Comparison of ENCODE assay signal across 11 cellular contexts in genomic region chr9:127762111-127762676, GRCh38. TPM values are rescaled to one million over a fixed set of nuclear protein-coding genes. Genes with fewer than 3 reads are reported as not detected.
DNase-seq lines count a peak whose midpoint lies in the region; ATAC-seq and TF ChIP-seq lines count a peak whose summit lies in the region.
"Had no signal": no experiment of that assay in that cellular context is flagged by ENCODE, and none has a peak within 500 bp of the region (broad histone marks: within the 10 kb centered on the region; RNA-seq: fewer than 3 reads in every experiment).

No MANE protein-coding gene starts in this region.

- TF ChIP-seq EP300 in transverse colon (IDR thresholded peaks at IDR 0.05; ENCODE audit: low read depth), result no peak

- H3K4me3 ChIP-seq in duodenal mucosa (ENCODE audit: low read depth in 1 of 2, low read length in 2 of 2) (no peak overlapping the region), transverse colon (no peak overlapping the region)

- H3K36me3 Mint-ChIP-seq in activated T-cell treated with anti-CD3 and anti-CD28 coated beads, Interleukin-2, amount 50 U/mL, for 72 hours (ENCODE audit: insufficient read depth in 2 of 2), result peaks cover 12 to 26% of the 10 kb centered on the region in 2 donors
- peaks cover 76% of the 10 kb centered on the region for H3K36me3 Mint-ChIP-seq in activated CD4-positive, alpha-beta memory T cell treated with anti-CD3 and anti-CD28 coated beads, Interleukin-2, amount 10 ng/mL, durations not matched to agents 7 days and 5 days (ENCODE audit: low read depth)

- H3K27ac Mint-ChIP-seq in activated T-cell treated with anti-CD3 and anti-CD28 coated beads, Interleukin-2, amount 50 U/mL, for 72 hours, result peak overlapping the region; percentile 68
- no peak overlapping the region for H3K27ac Mint-ChIP-seq in activated CD4-positive, alpha-beta memory T cell treated with anti-CD3 and anti-CD28 coated beads, Interleukin-2, amount 10 ng/mL, durations not matched to agents 7 days and 5 days

- H3K9ac ChIP-seq in duodenal mucosa (ENCODE audit: low read depth in 1 of 2, low read length in 2 of 2), result no peak overlapping the region

- H3K27me3 ChIP-seq in duodenal mucosa (ENCODE audit: control insufficient read depth in 1 of 2, insufficient read depth in 2 of 2, low read length in 2 of 2) (peaks cover 0 to 4% of the 10 kb centered on the region in 2 donors), transverse colon (no peaks in the 10 kb centered on the region)

- H3K27ac ChIP-seq in duodenal mucosa (ENCODE audit: low read depth, low read length), result peak overlapping the region; percentile 50
- peak overlapping the region; percentile 26 to 51 (median 38) for H3K27ac ChIP-seq in transverse colon

- no peak for TF ChIP-seq CTCF in transverse colon (IDR thresholded peaks at IDR 0.05)

- no peaks in the 10 kb centered on the region for H3K9me3 Mint-ChIP-seq in activated T-cell treated with anti-CD3 and anti-CD28 coated beads, Interleukin-2, amount 50 U/mL, for 72 hours
- no peaks in the 10 kb centered on the region for H3K9me3 Mint-ChIP-seq in activated CD4-positive, alpha-beta memory T cell treated with anti-CD3 and anti-CD28 coated beads, Interleukin-2, amount 10 ng/mL, durations not matched to agents 7 days and 5 days
- H3K9me3 Mint-ChIP-seq: memory B cell had no signal

- peaks cover 43% of the 10 kb centered on the region for H3K4me1 Mint-ChIP-seq in activated T-cell treated with anti-CD3 and anti-CD28 coated beads, Interleukin-2, amount 50 U/mL, for 72 hours (ENCODE audit: low read depth)
- H3K4me1 Mint-ChIP-seq in activated CD4-positive, alpha-beta memory T cell treated with anti-CD3 and anti-CD28 coated beads, Interleukin-2, amount 10 ng/mL, durations not matched to agents 7 days and 5 days, result peaks cover 40% of the 10 kb centered on the region

- no peaks in the 10 kb centered on the region for H3K27me3 Mint-ChIP-seq in activated T-cell treated with anti-CD3 and anti-CD28 coated beads, Interleukin-2, amount 50 U/mL, for 72 hours (ENCODE audit: low read depth)
- H3K27me3 Mint-ChIP-seq in activated CD4-positive, alpha-beta memory T cell treated with anti-CD3 and anti-CD28 coated beads, Interleukin-2, amount 10 ng/mL, durations not matched to agents 7 days and 5 days, result no peaks in the 10 kb centered on the region
- H3K27me3 Mint-ChIP-seq: memory B cell had no signal

- POLR2A ChIA-PET in activated CD4-positive, alpha-beta memory T cell treated with anti-CD3 and anti-CD28 coated beads, Interleukin-2, amount 10 ng/mL, durations not matched to agents 7 days and 5 days (lab: Charles Lee), result interaction anchor here (2.0 kb wide), 1 partner anchor 9 kb away, joined by 7 read pairs; no protein-coding TSS in a partner anchor

- intact Hi-C loops in transverse colon (cut with DNase I; ENCODE audit: low total_unique reads), result no loop called here

- H3K9me3 ChIP-seq in duodenal mucosa (ENCODE audit: control insufficient read depth in 1 of 2, low read length in 2 of 2), result no peaks in the 10 kb centered on the region
- no peaks in the 10 kb centered on the region for H3K9me3 ChIP-seq in transverse colon

- no peak overlapping the region for H3K4me3 Mint-ChIP-seq in activated T-cell treated with anti-CD3 and anti-CD28 coated beads, Interleukin-2, amount 50 U/mL, for 72 hours
- H3K4me3 Mint-ChIP-seq in activated CD4-positive, alpha-beta memory T cell treated with anti-CD3 and anti-CD28 coated beads, Interleukin-2, amount 10 ng/mL, durations not matched to agents 7 days and 5 days, result no peak overlapping the region
- H3K4me3 Mint-ChIP-seq: memory B cell had no signal

- 56% methylated on average over 16 of the region's 16 CpGs; no CpG with 5 or more reads in 1 of the 2 donors for WGBS in transverse colon (ENCODE audit: low coverage in 1 of 2), 2 donors

- ATAC-seq in activated T-cell treated with anti-CD3 and anti-CD28 coated beads, Interleukin-2, amount 50 U/mL, for 72 hours (replicated peaks in 1 of 2), result no peak

- no peaks in the 10 kb centered on the region for H3K36me3 ChIP-seq in duodenal mucosa (ENCODE audit: control insufficient read depth in 1 of 2, insufficient read depth in 2 of 2, low read length in 2 of 2)
- no peaks in the 10 kb centered on the region for H3K36me3 ChIP-seq in transverse colon

- H3K4me1 ChIP-seq in duodenal mucosa (ENCODE audit: control insufficient read depth in 1 of 2, insufficient read depth in 2 of 2, low read length in 2 of 2) (peaks cover 0 to 18% of the 10 kb centered on the region in 2 donors), transverse colon (peaks cover 0 to 5% (median 0%) of the 10 kb centered on the region in 4 donors)

- in situ Hi-C loops in transverse colon (cut with MboI; ENCODE audit: low pct_ligation_motif_present in 1 of 4, low pct_unique_long_range_greater_than_20kb in 1 of 4, low sequenced_read_pairs in 3 of 4), result no loop called here

- no peak for DNase-seq in activated T-cell treated with anti-CD3 and anti-CD28 coated beads, Interleukin-2, amount 50 U/mL, for 72 hours
- DNase-seq in activated T-cell treated with anti-CD3 and anti-CD28 coated beads for 4 hours (no peak), midbrain (lab: John Stamatoyannopoulos, UW) (peak; percentile 5), transverse colon (no peak), NCI-H187 (lab: John Stamatoyannopoulos, UW) (no peak), DMS153 treated with DMSO at 0.1 percent for 48 hours (lab: John Stamatoyannopoulos, UW; ENCODE audit: unreplicated experiment) (no peak)
- no peak for DNase-seq in activated CD4-positive, alpha-beta memory T cell treated with anti-CD3 and anti-CD28 coated beads, Interleukin-2, amount 10 ng/mL, durations not matched to agents 7 days and 5 days
- DNase-seq: NCI-H510A had no signal

- CTCF ChIA-PET in activated CD4-positive, alpha-beta memory T cell treated with anti-CD3 and anti-CD28 coated beads, Interleukin-2, amount 10 ng/mL, durations not matched to agents 7 days and 5 days (lab: Charles Lee), result interaction anchor here (1.1 to 1.5 kb wide), 2 partner anchors 27 to 28 kb away, joined by 3 to 5 read pairs; partner anchors contain the start of gene TOR2A

- TF ChIP-seq POLR2A in transverse colon (IDR thresholded peaks at IDR 0.05), result no peak

RNA-seq across cellular contexts. Expression of gene SH2D3C, which starts 16.3 kb away (rescaled TPM):
- 10 to 100 TPM; 59.5 to 65.8 TPM for total RNA-seq in activated T-cell treated with anti-CD3 and anti-CD28 coated beads, Interleukin-2, amount 50 U/mL, for 72 hours
- 10 to 100 TPM in 1 of 4 donors, 1 to 10 TPM in 3; 2.6 to 10.1 (median 3.9) TPM for total RNA-seq in transverse colon
- 10 to 100 TPM; 80.8 to 81.9 TPM for total RNA-seq in activated CD4-positive, alpha-beta memory T cell treated with anti-CD3 and anti-CD28 coated beads, Interleukin-2, amount 10 ng/mL, durations not matched to agents 7 days and 5 days
- total RNA-seq: epithelial cell of proximal tubule had no signal

RNA-seq across cellular contexts. Expression of gene CDK9, which starts 23.6 kb away (rescaled TPM):
- 100 to 1,000 TPM in 1 of 2 donors, 10 to 100 TPM in 1; 99.4 to 105 TPM for total RNA-seq in activated T-cell treated with anti-CD3 and anti-CD28 coated beads, Interleukin-2, amount 50 U/mL, for 72 hours
- 10 to 100 TPM; 32.6 to 78.9 (median 49.3) TPM for total RNA-seq in transverse colon
- total RNA-seq in activated CD4-positive, alpha-beta memory T cell treated with anti-CD3 and anti-CD28 coated beads, Interleukin-2, amount 10 ng/mL, durations not matched to agents 7 days and 5 days, result 100 to 1,000 TPM; 112 to 115 TPM

RNA-seq across cellular contexts. Expression of gene TOR2A, which starts 27.1 kb away (rescaled TPM):
- total RNA-seq in activated T-cell treated with anti-CD3 and anti-CD28 coated beads, Interleukin-2, amount 50 U/mL, for 72 hours, result 10 to 100 TPM; 12.5 to 16.4 TPM
- 100 to 1,000 TPM in 1 of 4 donors, 10 to 100 TPM in 3; 31.4 to 126 (median 48.1) TPM for total RNA-seq in transverse colon
- total RNA-seq in activated CD4-positive, alpha-beta memory T cell treated with anti-CD3 and anti-CD28 coated beads, Interleukin-2, amount 10 ng/mL, durations not matched to agents 7 days and 5 days, result 10 to 100 TPM; 20.6 to 23.3 TPM

RNA-seq across cellular contexts. Expression of gene FPGS, which starts 40.5 kb away (rescaled TPM):
- 10 to 100 TPM; 53.4 to 57.6 TPM for total RNA-seq in activated T-cell treated with anti-CD3 and anti-CD28 coated beads, Interleukin-2, amount 50 U/mL, for 72 hours
- total RNA-seq in transverse colon, result 100 to 1,000 TPM in 1 of 4 donors, 10 to 100 TPM in 3; 31.4 to 144 (median 74.8) TPM
- 10 to 100 TPM; 65.6 to 65.8 TPM for total RNA-seq in activated CD4-positive, alpha-beta memory T cell treated with anti-CD3 and anti-CD28 coated beads, Interleukin-2, amount 10 ng/mL, durations not matched to agents 7 days and 5 days

RNA-seq across cellular contexts. Expression of gene TTC16, which starts 46.3 kb away (rescaled TPM):
- 1 to 10 TPM in 1 of 2 donors, under 1 TPM in 1; 0.55 to 5.3 TPM for total RNA-seq in activated T-cell treated with anti-CD3 and anti-CD28 coated beads, Interleukin-2, amount 50 U/mL, for 72 hours
- not detected for total RNA-seq in transverse colon
- total RNA-seq in activated CD4-positive, alpha-beta memory T cell treated with anti-CD3 and anti-CD28 coated beads, Interleukin-2, amount 10 ng/mL, durations not matched to agents 7 days and 5 days, result 1 to 10 TPM; 5.0 to 5.2 TPM
- total RNA-seq: epithelial cell of proximal tubule had no signal

Comparison
In these comparisons a context has a peak if more than half of its experiments do, and no peak if none do; other contexts are left out.
1. RNA of gene SH2D3C, which starts 16.3 kb away (total RNA-seq): 80.8 to 81.9 TPM in activated CD4-positive, alpha-beta memory T cell treated with anti-CD3 and anti-CD28 coated beads, Interleukin-2, amount 10 ng/mL, durations not matched to agents 7 days and 5 days and 59.5 to 65.8 TPM in activated T-cell treated with anti-CD3 and anti-CD28 coated beads, Interleukin-2, amount 50 U/mL, for 72 hours; 2.6 to 10.1 TPM in transverse colon; every median in the first group is over 4 times any median in the second.